Comparison of ENCODE assay signal across 17 cellular contexts in the genomic region with DNA sequence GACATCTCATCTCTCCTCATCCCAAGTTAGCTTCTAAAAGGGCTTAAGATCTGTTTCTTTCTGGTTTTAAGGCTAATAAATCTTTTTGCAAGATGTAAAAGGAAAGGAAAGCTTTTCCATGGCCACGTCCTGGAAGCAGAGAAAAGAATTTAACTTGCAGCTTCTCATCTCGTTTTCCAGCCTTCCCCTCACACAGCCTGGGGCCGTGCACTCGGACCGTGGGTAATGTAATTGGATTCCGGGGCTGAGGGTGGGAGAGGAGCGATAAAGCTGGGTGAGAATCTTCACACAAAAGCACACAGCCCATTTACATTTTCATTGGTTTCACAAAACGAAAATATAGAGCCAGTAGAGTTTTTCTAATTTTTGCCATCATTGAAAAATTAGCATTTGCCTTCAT.
"Had no signal": no experiment of that assay in that cellular context is flagged by ENCODE, and none has a peak within 500 bp of the region (broad histone marks: within the 10 kb centered on the region; RNA-seq: fewer than 3 reads in every experiment).

No MANE protein-coding gene starts in this region.

- H3K9me3 ChIP-seq: esophagus squamous epithelium, right atrium auricular region, sigmoid colon, stomach, thyroid gland had no signal

- H3K36me3 ChIP-seq: esophagus squamous epithelium, right atrium auricular region, sigmoid colon, stomach, thyroid gland had no signal

- H3K9me3 Mint-ChIP-seq: dendritic cell treated with granulocyte-macrophage colony-stimulating factor and Interleukin-4, amounts not matched to agents 40 ng/mL and 50 ng/mL, for 4 days had no signal

- H3K4me1 ChIP-seq: esophagus squamous epithelium, parathyroid adenoma, sigmoid colon, stomach, thyroid gland had no signal

- ATAC-seq: left lobe of liver; naive thymus-derived CD8-positive, alpha-beta T cell; stimulated activated effector memory CD8-positive, alpha-beta T cell treated with anti-CD3 and anti-CD28 coated beads, Interleukin-12 subunit alpha, Interleukin-12 subunit beta, amount 100 ng/mL, for 72 hours had no signal

- H3K4me3 Mint-ChIP-seq: dendritic cell treated with granulocyte-macrophage colony-stimulating factor and Interleukin-4, amounts not matched to agents 40 ng/mL and 50 ng/mL, for 4 days; naive thymus-derived CD8-positive, alpha-beta T cell; stimulated activated effector memory CD8-positive, alpha-beta T cell treated with anti-CD3 and anti-CD28 coated beads, Interleukin-12 subunit alpha, Interleukin-12 subunit beta, amount 100 ng/mL, for 72 hours had no signal

- H3K36me3 Mint-ChIP-seq: naive thymus-derived CD8-positive, alpha-beta T cell; stimulated activated effector memory CD8-positive, alpha-beta T cell treated with anti-CD3 and anti-CD28 coated beads, Interleukin-12 subunit alpha, Interleukin-12 subunit beta, amount 100 ng/mL, for 72 hours had no signal

- H3K27ac ChIP-seq: esophagus squamous epithelium, parathyroid adenoma, right atrium auricular region, sigmoid colon, stomach, thyroid gland had no signal

- H3K9ac ChIP-seq: parathyroid adenoma had no signal

- H3K4me3 ChIP-seq: esophagus squamous epithelium, right atrium auricular region, sigmoid colon, stomach, thyroid gland had no signal

- H3K27me3 ChIP-seq: right atrium auricular region, thyroid gland had no signal

- H3K27me3 Mint-ChIP-seq: dendritic cell treated with granulocyte-macrophage colony-stimulating factor and Interleukin-4, amounts not matched to agents 40 ng/mL and 50 ng/mL, for 4 days had no signal

- H2AFZ ChIP-seq: parathyroid adenoma had no signal

- DNase-seq: effector CD8-positive, alpha-beta T cell; esophagus squamous epithelium; foreskin melanocyte; naive thymus-derived CD8-positive, alpha-beta T cell; sigmoid colon; stimulated activated CD4-positive, alpha-beta T cell treated with anti-CD3 and anti-CD28 coated beads, Interleukin-2, amount 100 ng/mL, for 24 hours; stimulated activated CD4-positive, alpha-beta T cell treated with anti-CD3 and anti-CD28 coated beads, Interleukin-4, amount 100 ng/mL, for 24 hours; stimulated activated naive CD4-positive, alpha-beta T cell treated with Interleukin-2 at 50 U/mL for 16 hours; stomach; thyroid gland; trophoblast cell had no signal

- H3K79me2 ChIP-seq: parathyroid adenoma had no signal

- H3K4me1 Mint-ChIP-seq: stimulated activated effector memory CD8-positive, alpha-beta T cell treated with anti-CD3 and anti-CD28 coated beads, Interleukin-12 subunit alpha, Interleukin-12 subunit beta, amount 100 ng/mL, for 72 hours had no signal

- H3K27ac Mint-ChIP-seq: dendritic cell treated with granulocyte-macrophage colony-stimulating factor and Interleukin-4, amounts not matched to agents 40 ng/mL and 50 ng/mL, for 4 days; naive thymus-derived CD8-positive, alpha-beta T cell; progenitor cell of endocrine pancreas; stimulated activated effector memory CD8-positive, alpha-beta T cell treated with anti-CD3 and anti-CD28 coated beads, Interleukin-12 subunit alpha, Interleukin-12 subunit beta, amount 100 ng/mL, for 72 hours had no signal
